ENCODE assay signal across 19 cellular contexts in genomic region chr1:193349046-193349535, GRCh38.
"Had no signal": no experiment of that assay in that cellular context is flagged by ENCODE, and none has a peak within 500 bp of the region (broad histone marks: within the 10 kb centered on the region; RNA-seq: fewer than 3 reads in every experiment).

No MANE protein-coding gene starts in this region.

- DNase-seq: activated CD4-positive, alpha-beta memory T cell treated with anti-CD3 and anti-CD28 coated beads, Interleukin-2, amount 10 ng/mL, durations not matched to agents 7 days and 5 days; activated CD4-positive, alpha-beta T cell treated with anti-CD3 and anti-CD28 coated beads for 48 hours; activated CD4-positive, CD25-positive, alpha-beta regulatory T cell; activated CD8-positive, alpha-beta memory T cell treated with anti-CD3 and anti-CD28 coated beads, Interleukin-2, amount 10 ng/mL, durations not matched to agents 7 days and 5 days; activated naive CD4-positive, alpha-beta T cell treated with Interleukin-2 at 50 U/mL for 16 hours; anterior cingulate cortex; brain microvascular endothelial cell; erythroblast; left ventricle myocardium inferior; naive thymus-derived CD8-positive, alpha-beta T cell; posterior cingulate gyrus; stimulated activated CD4-positive, alpha-beta T cell treated with anti-CD3 and anti-CD28 coated beads, Interleukin-15, amount 100 ng/mL, for 24 hours; stimulated activated CD4-positive, alpha-beta T cell treated with anti-CD3 and anti-CD28 coated beads, Interleukin-2, amount 100 ng/mL, for 48 hours; T-helper 1 cell; T-helper 9 cell had no signal

- H3K9me3 ChIP-seq: left ventricle myocardium inferior, right atrium auricular region had no signal

- ATAC-seq: activated CD8-positive, alpha-beta memory T cell treated with anti-CD3 and anti-CD28 coated beads, Interleukin-2, amount 10 ng/mL, durations not matched to agents 7 days and 5 days; activated T-helper 17 cell treated with anti-CD3 and anti-CD28 coated beads, Interleukin-2, amount 50 U/mL, for 72 hours; naive thymus-derived CD8-positive, alpha-beta T cell had no signal

- H3K27me3 ChIP-seq: brain microvascular endothelial cell, right atrium auricular region had no signal

- H3K36me3 ChIP-seq: brain microvascular endothelial cell, left ventricle myocardium inferior, right atrium auricular region had no signal

- H3K4me3 ChIP-seq: coronary artery, left ventricle myocardium inferior, right atrium auricular region, skin epidermis had no signal

- H3K27ac ChIP-seq: brain microvascular endothelial cell, coronary artery, left ventricle myocardium inferior, right atrium auricular region, skin epidermis had no signal

- H3K4me1 ChIP-seq: left ventricle myocardium inferior had no signal
